In genomic region chr22:39325392-39325932, GRCh38 we compare ENCODE assay signal across 27 cellular contexts. TPM values are rescaled to one million over a fixed set of nuclear protein-coding genes. Genes with fewer than 3 reads are reported as not detected.
DNase-seq lines count a peak whose midpoint lies in the region; ATAC-seq and TF ChIP-seq lines count a peak whose summit lies in the region.
"Had no signal": no experiment of that assay in that cellular context is flagged by ENCODE, and none has a peak within 500 bp of the region (broad histone marks: within the 10 kb centered on the region; RNA-seq: fewer than 3 reads in every experiment).

No MANE protein-coding gene starts in this region.

- H3K36me3 ChIP-seq in Karpas-422 (ENCODE audit: insufficient read depth, low read length): no peaks in the 10 kb centered on the region
- H3K36me3 ChIP-seq: colonic mucosa, left lung, MG63, vagina had no signal

- no peaks in the 10 kb centered on the region for H3K79me2 ChIP-seq in Karpas-422 (ENCODE audit: low read length)

- no peak overlapping the region for H2AFZ ChIP-seq in Karpas-422 (ENCODE audit: low read length)

- no peaks in the 10 kb centered on the region for H3K27me3 ChIP-seq in Karpas-422 (ENCODE audit: low read length)
- H3K27me3 ChIP-seq: colonic mucosa, left lung, MG63, vagina had no signal

- H3K9me2 ChIP-seq in Karpas-422 (replicated peaks; ENCODE audit: insufficient read depth, low read length): no peaks in the 10 kb centered on the region

- no peaks in the 10 kb centered on the region for H3K36me3 Mint-ChIP-seq in T-helper 17 cell (ENCODE audit: low read depth)
- H3K36me3 Mint-ChIP-seq: brain; CD8-positive, alpha-beta T cell had no signal

- CTCF ChIA-PET in HEK293T (lab: Yijun Ruan, JAX): no interaction called here

- no peak for ATAC-seq in T-helper 17 cell
- no peak for ATAC-seq in GM21515 (IDR thresholded peaks at IDR 0.05; ENCODE audit: unreplicated experiment)
- ATAC-seq: activated CD4-positive, CD25-positive, alpha-beta regulatory T cell treated with anti-CD3 and anti-CD28 coated beads, Interleukin-2, amount 50 U/mL, for 24 hours; activated CD8-positive, alpha-beta T cell treated with anti-CD3 and anti-CD28 coated beads for 36 hours; CD8-positive, alpha-beta T cell; HepG2; left lung had no signal

- no peaks in the 10 kb centered on the region for H3K9me3 ChIP-seq in T-helper 17 cell (ENCODE audit: control insufficient read depth, low read length, poor library complexity, severe bottlenecking)
- no peaks in the 10 kb centered on the region for H3K9me3 ChIP-seq in Karpas-422 (ENCODE audit: low read length)
- H3K9me3 ChIP-seq: colonic mucosa, left lung, MG63, vagina had no signal

- H3K27ac ChIP-seq in Karpas-422 (ENCODE audit: low read length): no peak overlapping the region
- H3K27ac ChIP-seq: colonic mucosa, left lung, vagina had no signal

- peak overlapping the region; percentile 67 for H3K27ac Mint-ChIP-seq in T-helper 17 cell
- H3K27ac Mint-ChIP-seq: activated CD8-positive, alpha-beta T cell treated with anti-CD3 and anti-CD28 coated beads for 36 hours; CD8-positive, alpha-beta T cell had no signal

- H3K4me1 ChIP-seq in Karpas-422 (ENCODE audit: low read length): peaks cover 2% of the 10 kb centered on the region; the same call in 1 of the 2 replicates
- H3K4me1 ChIP-seq: colonic mucosa had no signal

- H3K4me1 Mint-ChIP-seq in T-helper 17 cell: no peaks in the 10 kb centered on the region
- H3K4me1 Mint-ChIP-seq: nephron had no signal

- H3K4me3 Mint-ChIP-seq in T-helper 17 cell: no peak overlapping the region
- H3K4me3 Mint-ChIP-seq: activated CD8-positive, alpha-beta T cell treated with anti-CD3 and anti-CD28 coated beads for 36 hours; brain; CD8-positive, alpha-beta T cell; nephron had no signal

- H3K9ac ChIP-seq in Karpas-422 (ENCODE audit: low read length): no peak overlapping the region

- POLR2A ChIA-PET in HEK293T (lab: Yijun Ruan, JAX): no interaction called here

- H3K4me3 ChIP-seq in fibroblast of mammary gland (ENCODE audit: control insufficient read depth, low read depth, low read length): no peak overlapping the region
- no peak overlapping the region for H3K4me3 ChIP-seq in Karpas-422 (ENCODE audit: low read length)
- H3K4me3 ChIP-seq: colonic mucosa, left lung, MG63, vagina had no signal

- H4K20me1 ChIP-seq in Karpas-422 (ENCODE audit: insufficient read depth, low read depth, low read length): no peaks in the 10 kb centered on the region

- no peak for TF ChIP-seq CTCF in fibroblast of mammary gland (conservative IDR thresholded peaks at IDR 0.05; ENCODE audit: control insufficient read depth, insufficient read depth, low read depth, low read length)

- DNase-seq in HEK293T (ENCODE audit: extremely low spot score) (no peak), T-helper 17 cell (no peak), fibroblast of mammary gland (ENCODE audit: low read depth) (peak; percentile 54), NCI-H128 (lab: John Stamatoyannopoulos, UW; ENCODE audit: unreplicated experiment) (no peak), Karpas-422 (no peak), SK-N-DZ (ENCODE audit: low spot score) (no peak)
- DNase-seq: activated CD8-positive, alpha-beta T cell treated with anti-CD3 and anti-CD28 coated beads for 36 hours; activated gamma-delta T cell treated with Interleukin-2 at 50 U/mL for 16 hours; activated T-cell treated with anti-CD3 and anti-CD28 coated beads for 4 hours; AML-193; CD8-positive, alpha-beta T cell; colonic mucosa; GF-D8; head of caudate nucleus; left lung; MG63; midbrain; NCI-H1436; NCI-H510A treated with DMSO at 0.1 percent for 48 hours; RPMI8226; substantia nigra had no signal

- no peaks in the 10 kb centered on the region for H3K27me3 Mint-ChIP-seq in T-helper 17 cell
- H3K27me3 Mint-ChIP-seq: activated CD8-positive, alpha-beta T cell treated with anti-CD3 and anti-CD28 coated beads for 36 hours had no signal

- no peak overlapping the region for H3K4me2 ChIP-seq in Karpas-422 (ENCODE audit: low read depth, low read length, poor library complexity, severe bottlenecking)

TF ChIP-seq in HEK293T, 16 proteins besides CTCF, POLR2A, EP300 and RAD21:
- no peak; the same call in 1 of the 2 replicates for TF ChIP-seq PKNOX1 (IDR thresholded peaks at IDR 0.05)
- no peak for TF ChIP-seq CTBP1 (IDR thresholded peaks at IDR 0.05; ENCODE audit: borderline replicate concordance)
- TF ChIP-seq BHLHE40 (IDR thresholded peaks at IDR 0.05; ENCODE audit: borderline replicate concordance): no peak
- 0 out of 2 replicates have a peak, but pooled peaks have one; percentile 11 for TF ChIP-seq L3MBTL2 (conservative IDR thresholded peaks at IDR 0.05)
- TF ChIP-seq NFRKB (IDR thresholded peaks at IDR 0.05): no peak
- TF ChIP-seq FOXM1 (IDR thresholded peaks at IDR 0.05; ENCODE audit: borderline replicate concordance): no peak
TF ChIP-seq in HEK293T: peak in this region for 1.

RNA-seq across cellular contexts. Expression of gene RPL3, which starts 6.0 kb away (rescaled TPM):
- 1,000 to 10,000 TPM; 3,215 to 3,260 TPM for total RNA-seq in T-helper 17 cell
- total RNA-seq in Karpas-422 (2014; rRNA removed; shearing (Covaris generic); ENCODE audit: low replicate concordance): 1,770 and 3,552 TPM in 2 replicates
- 2,027 and 2,185 TPM in 2 replicates for polyA plus RNA-seq in SK-N-DZ (2014; cell fraction: cytosol; rRNA removed)
- polyA plus RNA-seq in SK-N-DZ (2014; cell fraction: nucleus; rRNA removed): 1,397 and 1,558 TPM in 2 replicates

RNA-seq across cellular contexts. Expression of gene SYNGR1, which starts 24.3 kb away (rescaled TPM):
- total RNA-seq in T-helper 17 cell: 1 to 10 TPM in 1 of 2 donors, under 1 TPM in 1; 0.47 to 1.1 TPM
- 37.2 and 47.7 TPM in 2 replicates for total RNA-seq in Karpas-422 (2014; rRNA removed; shearing (Covaris generic); ENCODE audit: low replicate concordance)
- polyA plus RNA-seq in SK-N-DZ (2014; cell fraction: cytosol; rRNA removed): 21.5 and 24.3 TPM in 2 replicates
- polyA plus RNA-seq in SK-N-DZ (2014; cell fraction: nucleus; rRNA removed): 43.1 and 61.9 TPM in 2 replicates

Comparison
In these comparisons a context has a peak if more than half of its experiments do, and no peak if none do; other contexts are left out.
1. RNA of gene SYNGR1, which starts 24.3 kb away (total RNA-seq): 37.2 to 47.7 TPM in Karpas-422; 0.47 to 1.1 TPM in T-helper 17 cell; every median in the first group is over 10 times any median in the second.